14 cellular contexts compared by ENCODE assay signal in genomic region chr3:59374812-59375211, GRCh38.
A peak's percentile ranks its signal among the peaks of the same experiment; 100 is the strongest.
DNase-seq lines count a peak whose midpoint lies in the region; ATAC-seq and TF ChIP-seq lines count a peak whose summit lies in the region.
"Had no signal": no experiment of that assay in that cellular context is flagged by ENCODE, and none has a peak within 500 bp of the region (broad histone marks: within the 10 kb centered on the region; RNA-seq: fewer than 3 reads in every experiment).

No MANE protein-coding gene starts in this region.

- H3K4me3 Mint-ChIP-seq in stimulated activated memory B cell treated with anti-CD40 and anti-IgM and Interleukin-4, amounts not matched to agents 10 μg/mL and 1 μg/mL and 100 μg/mL, for 72 hours, result no peak overlapping the region

- no peak overlapping the region for H4K8ac ChIP-seq in IMR-90 (ENCODE audit: low read depth in 2 of 2, low read length in 2 of 2)

- H2BK120ac ChIP-seq in IMR-90 (ENCODE audit: low read depth, low read length), result no peak overlapping the region

- H3K9me3 Mint-ChIP-seq in stimulated activated memory B cell treated with anti-CD40 and anti-IgM and Interleukin-4, amounts not matched to agents 10 μg/mL and 1 μg/mL and 100 μg/mL, for 72 hours, result peaks cover 2% of the 10 kb centered on the region

- CTCF ChIA-PET in IMR-90 (lab: Yijun Ruan, JAX), result no interaction called here

- H3K27me3 ChIP-seq in IMR-90 (ENCODE audit: control insufficient read depth, insufficient read depth, low read length), result peaks cover 3% of the 10 kb centered on the region; the same call in 1 of the 2 replicates

- no peak overlapping the region for H3K27ac ChIP-seq in IMR-90 (ENCODE audit: insufficient read depth, low read length)
- H3K27ac ChIP-seq: 22Rv1, prostate gland had no signal

- dilution Hi-C loops in IMR-90 (cut with HindIII; ENCODE audit: low sequenced_read_pairs, unreplicated experiment), result no loop called here

- TF ChIP-seq POLR2A in IMR-90 (IDR thresholded peaks at IDR 0.05; ENCODE audit: low read depth, low read length), result no peak

- no peaks in the 10 kb centered on the region for H3K27me3 Mint-ChIP-seq in stimulated activated memory B cell treated with anti-CD40 and anti-IgM and Interleukin-4, amounts not matched to agents 10 μg/mL and 1 μg/mL and 100 μg/mL, for 72 hours

- H4K91ac ChIP-seq in IMR-90 (ENCODE audit: insufficient read depth, low read depth, low read length), result no peak overlapping the region

- no peak overlapping the region for H3K23ac ChIP-seq in IMR-90 (ENCODE audit: low read depth, low read length)

- peak overlapping the region; percentile 23 for H2AK9ac ChIP-seq in IMR-90 (replicated peaks; ENCODE audit: low read depth, low read length, poor library complexity)

- no peak overlapping the region for H3K27ac Mint-ChIP-seq in stimulated activated memory B cell treated with anti-CD40 and anti-IgM and Interleukin-4, amounts not matched to agents 10 μg/mL and 1 μg/mL and 100 μg/mL, for 72 hours

- H4K5ac ChIP-seq in IMR-90 (ENCODE audit: low read depth, low read length), result no peak overlapping the region

- no peak for TF ChIP-seq RAD21 in IMR-90 (IDR thresholded peaks at IDR 0.05; ENCODE audit: low read length)

- in situ Hi-C loops in IMR-90 (cut with MboI; ENCODE audit: low sequenced_read_pairs), result no loop called here

- no peak overlapping the region for H3K4me2 ChIP-seq in IMR-90 (ENCODE audit: low read depth, low read length)

- ATAC-seq in HG02642 (IDR thresholded peaks at IDR 0.05; ENCODE audit: poor library complexity, unreplicated experiment) (peak; percentile 100), IMR-90 (ENCODE audit: low read depth) (no peak)
- ATAC-seq in stimulated activated memory B cell treated with anti-CD40 and anti-IgM and Interleukin-4, amounts not matched to agents 10 μg/mL and 1 μg/mL and 100 μg/mL, for 72 hours, result peak; percentile 93

- DNase-seq in DMS 273 (lab: John Stamatoyannopoulos, UW; ENCODE audit: unreplicated experiment), result peak; percentile 0
- no peak for DNase-seq in DMS 273 treated with DMSO at 0.1 percent for 48 hours (lab: John Stamatoyannopoulos, UW)
- DNase-seq in IMR-90, result no peak
- no peak for DNase-seq in activated T-cell treated with anti-CD3 and anti-CD28 coated beads for 4 hours
- DNase-seq in NCI-H1092 treated with DMSO at 0.1 percent for 48 hours (lab: John Stamatoyannopoulos, UW), result no peak
- DNase-seq in hepatic stellate cell (ENCODE audit: low spot score), result no peak
- DNase-seq: activated CD4-positive, alpha-beta T cell treated with anti-CD3 and anti-CD28 coated beads for 48 hours; caudate nucleus; hypothalamus; NCI-H774 had no signal

- no peak for TF ChIP-seq CTCF in IMR-90 (conservative IDR thresholded peaks at IDR 0.05; ENCODE audit: low read depth, low read length)

- H3K56ac ChIP-seq in IMR-90 (ENCODE audit: extremely low read depth, insufficient read depth, low read length), result no peak overlapping the region

- H3K4me1 ChIP-seq in IMR-90 (ENCODE audit: control insufficient read depth, insufficient read depth, low read length), result no peaks in the 10 kb centered on the region
- H3K4me1 ChIP-seq: prostate gland had no signal

- no peak overlapping the region for H2BK20ac ChIP-seq in IMR-90 (ENCODE audit: low read depth, low read length)

- no TSS peak for BruUV-seq in IMR-90 (replicated peaks; lab: Mats Ljungman, UMichigan)

- H2AK5ac ChIP-seq in IMR-90 (ENCODE audit: low read depth, low read length), result no peak overlapping the region

- intact Hi-C loops in IMR-90 (cut with micrococcal nuclease), result no loop called here

- no peak overlapping the region for H3K4me3 ChIP-seq in IMR-90 (ENCODE audit: insufficient read depth, low read depth, low read length)
- H3K4me3 ChIP-seq: prostate gland had no signal

- H3K36me3 ChIP-seq in IMR-90 (ENCODE audit: control insufficient read depth, insufficient read depth, low read length), result no peaks in the 10 kb centered on the region
- H3K36me3 ChIP-seq: prostate gland had no signal

- no peaks in the 10 kb centered on the region for H3K36me3 Mint-ChIP-seq in stimulated activated memory B cell treated with anti-CD40 and anti-IgM and Interleukin-4, amounts not matched to agents 10 μg/mL and 1 μg/mL and 100 μg/mL, for 72 hours

- no peaks in the 10 kb centered on the region for H3K9me1 ChIP-seq in IMR-90 (ENCODE audit: insufficient read depth, low read length)

- no peaks in the 10 kb centered on the region for H4K20me1 ChIP-seq in IMR-90 (ENCODE audit: insufficient read depth, low read length)

- no peak overlapping the region for H2AFZ ChIP-seq in IMR-90 (replicated peaks; ENCODE audit: low read length, poor library complexity)

- H2BK5ac ChIP-seq in IMR-90 (ENCODE audit: low read depth, low read length, poor library complexity, severe bottlenecking), result no peak overlapping the region

- no peak overlapping the region for H3K14ac ChIP-seq in IMR-90 (replicated peaks; ENCODE audit: low read depth, low read length)

- H3K9ac ChIP-seq in IMR-90 (ENCODE audit: low read depth, low read length), result no peak overlapping the region

- H3K79me1 ChIP-seq in IMR-90 (ENCODE audit: low read depth in 1 of 2, low read length in 2 of 2), result no peaks in the 10 kb centered on the region

- no peaks in the 10 kb centered on the region for H3K9me3 ChIP-seq in IMR-90 (ENCODE audit: control insufficient read depth, insufficient read depth, low read length)
- H3K9me3 ChIP-seq: prostate gland had no signal

- no peak overlapping the region for H2BK15ac ChIP-seq in IMR-90 (ENCODE audit: low read depth, low read length)

- POLR2A ChIA-PET in IMR-90 (lab: Charles Lee; ENCODE audit: unreplicated experiment), result no interaction called here

- H3K18ac ChIP-seq in IMR-90 (ENCODE audit: low read depth, low read length), result no peak overlapping the region

- no peak overlapping the region for H3K4ac ChIP-seq in IMR-90 (ENCODE audit: low read depth, low read length)

- WGBS in IMR-90 (ENCODE audit: extremely low coverage in 2 of 2, insufficient read length in 1 of 2), 2 experiments, result no CpG with 5 or more reads among the region's 3 CpGs

- H3K4me1 Mint-ChIP-seq in stimulated activated memory B cell treated with anti-CD40 and anti-IgM and Interleukin-4, amounts not matched to agents 10 μg/mL and 1 μg/mL and 100 μg/mL, for 72 hours, result peaks cover 36% of the 10 kb centered on the region

TF ChIP-seq in IMR-90, 13 proteins besides CTCF, POLR2A, EP300 and RAD21:
- no peak for TF ChIP-seq RCOR1 (IDR thresholded peaks at IDR 0.05; ENCODE audit: insufficient replicate concordance, low read length)
- no peak for TF ChIP-seq NFE2L2 (IDR thresholded peaks at IDR 0.05; ENCODE audit: low read depth, low read length)
- no peak for TF ChIP-seq CEBPB (IDR thresholded peaks at IDR 0.05; ENCODE audit: low read depth, low read length)
- no peak for TF ChIP-seq SMC3 (IDR thresholded peaks at IDR 0.05; ENCODE audit: low read depth, low read length)
- TF ChIP-seq CHD1 (IDR thresholded peaks at IDR 0.05; ENCODE audit: low read depth, low read length), result no peak
- no peak for TF ChIP-seq MAZ (IDR thresholded peaks at IDR 0.05; ENCODE audit: borderline replicate concordance, low read depth, low read length)
- TF ChIP-seq BHLHE40 (IDR thresholded peaks at IDR 0.05; ENCODE audit: low read depth, low read length), result no peak
- no peak for TF ChIP-seq FOS (IDR thresholded peaks at IDR 0.05; ENCODE audit: low read depth, low read length)
- no peak for TF ChIP-seq MAFK (IDR thresholded peaks at IDR 0.05; ENCODE audit: low read depth, low read length)
- no peak for TF ChIP-seq USF2 (IDR thresholded peaks at IDR 0.05; ENCODE audit: low read depth, low read length)
- TF ChIP-seq ELK1 (IDR thresholded peaks at IDR 0.05; ENCODE audit: borderline replicate concordance, low read depth, low read length), result no peak
- TF ChIP-seq MXI1 (IDR thresholded peaks at IDR 0.05; ENCODE audit: borderline replicate concordance, low read depth, low read length), result no peak
- TF ChIP-seq RFX5 (IDR thresholded peaks at IDR 0.05; ENCODE audit: low read depth, low read length), result no peak
TF ChIP-seq in IMR-90: peak in this region for 0.
